8 cellular contexts compared by ENCODE assay signal in genomic region chr1:67685067-67685557, GRCh38. TPM values are rescaled to one million over a fixed set of nuclear protein-coding genes. Genes with fewer than 3 reads are reported as not detected.
DNase-seq lines count a peak whose midpoint lies in the region; ATAC-seq and TF ChIP-seq lines count a peak whose summit lies in the region.

Gene GADD45A (plus strand): TSS chr1:67685201. CDS start chr1:67685495, 294 bp downstream.

- DNase-seq in NCI-H748 (lab: John Stamatoyannopoulos, UW; ENCODE audit: unreplicated experiment) (peak; percentile 100), dedifferentiated amniotic fluid mesenchymal stem cell (ENCODE audit: extremely low spot score) (peak; percentile 99), left lung (peak; percentile 99 to 100)
- DNase-seq in activated CD4-positive, alpha-beta T cell treated with anti-CD3 and anti-CD28 coated beads, Interleukin-2, amount 50 U/mL, for 1 hour, result peak; percentile 88
- DNase-seq in stimulated activated CD4-positive, alpha-beta T cell treated with anti-CD3 and anti-CD28 coated beads, Interleukin-2, amount 100 ng/mL, for 48 hours, result peak; percentile 81 to 89

- peak in 1 of 2 donors; percentile 20 for TF ChIP-seq CTCF in left lung (IDR thresholded peaks at IDR 0.05)

- H3K4me2 ChIP-seq in BLaER1 treated with 17β-estradiol and CSF1 and Interleukin-3, amounts not matched to agents 10 nM and 100 nM, result peak within 1 kb of the TSS; percentile 82 to 92 (median 88)

- H3K9ac ChIP-seq in BLaER1 treated with 17β-estradiol and CSF1 and Interleukin-3, amounts not matched to agents 10 nM and 100 nM, result peak within 1 kb of the TSS; percentile 83 to 95 (median 91)

- ATAC-seq in GM19351 (IDR thresholded peaks at IDR 0.05; ENCODE audit: unreplicated experiment) (peak; percentile 72), HG03521 (IDR thresholded peaks at IDR 0.05; ENCODE audit: unreplicated experiment) (peak; percentile 86), left lung (peak; percentile 91)

- H3K4me1 ChIP-seq in BLaER1 treated with 17β-estradiol and CSF1 and Interleukin-3, amounts not matched to agents 10 nM and 100 nM, result peaks cover 22 to 53% (median 32%) of the 10 kb centered on the region in 10 experiments
- peaks cover 12 to 56% of the 10 kb centered on the region in 2 donors for H3K4me1 ChIP-seq in left lung

- peak within 1 kb of the TSS; percentile 79 to 99 (median 91) for H3K4me3 ChIP-seq in BLaER1 treated with 17β-estradiol and CSF1 and Interleukin-3, amounts not matched to agents 10 nM and 100 nM
- H3K4me3 ChIP-seq in left lung, result peak within 1 kb of the TSS; percentile 86 to 98

- H3K36me3 ChIP-seq in BLaER1 treated with 17β-estradiol and CSF1 and Interleukin-3, amounts not matched to agents 10 nM and 100 nM, result peaks cover 0 to 34% (median 30%) of the 10 kb centered on the region in 11 experiments; a peak in 18 of 22 replicates
- peaks cover 0 to 25% of the 10 kb centered on the region in 2 donors for H3K36me3 ChIP-seq in left lung

- H3K27me3 ChIP-seq in BLaER1 treated with 17β-estradiol and CSF1 and Interleukin-3, amounts not matched to agents 10 nM and 100 nM, result no peaks in the 10 kb centered on the region
- no peaks in the 10 kb centered on the region for H3K27me3 ChIP-seq in left lung

- no peaks in the 10 kb centered on the region for H3K9me3 ChIP-seq in BLaER1 treated with 17β-estradiol and CSF1 and Interleukin-3, amounts not matched to agents 10 nM and 100 nM (replicated peaks in 1 of 11)
- H3K9me3 ChIP-seq in left lung, result no peaks in the 10 kb centered on the region

- intact Hi-C loops in left lung (cut with DNase I), result loop anchor here in 1 of 2 donors (5.0 kb wide), 1 partner anchor 72 kb away; no protein-coding TSS in a partner anchor

- peak within 1 kb of the TSS; percentile 54 to 94 (median 90) for H3K27ac ChIP-seq in BLaER1 treated with 17β-estradiol and CSF1 and Interleukin-3, amounts not matched to agents 10 nM and 100 nM
- H3K27ac ChIP-seq in left lung, result peak within 1 kb of the TSS; percentile 94 to 97

- peaks cover 0 to 48% (median 22%) of the 10 kb centered on the region in 11 experiments; a peak in 16 of 22 replicates for H4K20me1 ChIP-seq in BLaER1 treated with 17β-estradiol and CSF1 and Interleukin-3, amounts not matched to agents 10 nM and 100 nM

RNA-seq across cellular contexts. Expression of gene GADD45A, which starts in this region (rescaled TPM):
- 10 to 100 TPM; 29.1 to 30.9 TPM for total RNA-seq in left lung

Comparison
In these comparisons a context has a peak if more than half of its experiments do, and no peak if none do; other contexts are left out.
1. Peak in every context shown above with its lines: DNase-seq, ATAC-seq, H3K4me3 ChIP-seq and H3K27ac ChIP-seq.